ENCODE assay signal across 1 cellular context in the genomic region with DNA sequence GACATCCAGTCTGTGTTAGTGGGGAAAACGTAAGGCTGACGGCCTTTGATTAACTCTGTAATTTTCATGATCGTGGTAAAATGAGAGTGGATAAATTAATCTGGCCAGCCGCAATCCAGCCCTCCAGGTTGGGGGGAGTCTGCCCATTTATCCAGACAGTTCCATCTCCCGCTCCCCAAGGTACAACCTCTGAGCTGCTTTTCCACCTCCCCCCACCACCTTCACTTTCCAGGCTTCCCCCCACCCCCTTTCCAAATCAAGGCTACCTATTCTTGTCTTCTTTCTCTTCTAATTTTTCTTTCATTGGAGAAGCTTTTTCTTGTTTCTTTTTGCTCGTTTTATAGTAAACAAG.
TF ChIP-seq lines count a peak whose summit lies in the region.

No MANE protein-coding gene starts in this region.

TF ChIP-seq in IMR-90, 13 proteins besides CTCF, POLR2A, EP300 and RAD21:
- no peak for TF ChIP-seq SMC3 (IDR thresholded peaks at IDR 0.05; ENCODE audit: low read depth, low read length)
- TF ChIP-seq FOS (IDR thresholded peaks at IDR 0.05; ENCODE audit: low read depth, low read length) = no peak
- no peak for TF ChIP-seq NFE2L2 (IDR thresholded peaks at IDR 0.05; ENCODE audit: low read depth, low read length)
- TF ChIP-seq MXI1 (IDR thresholded peaks at IDR 0.05; ENCODE audit: borderline replicate concordance, low read depth, low read length) = no peak
- no peak for TF ChIP-seq MAZ (IDR thresholded peaks at IDR 0.05; ENCODE audit: borderline replicate concordance, low read depth, low read length)
- TF ChIP-seq BHLHE40 (IDR thresholded peaks at IDR 0.05; ENCODE audit: low read depth, low read length) = no peak
- TF ChIP-seq, protein P1, sequence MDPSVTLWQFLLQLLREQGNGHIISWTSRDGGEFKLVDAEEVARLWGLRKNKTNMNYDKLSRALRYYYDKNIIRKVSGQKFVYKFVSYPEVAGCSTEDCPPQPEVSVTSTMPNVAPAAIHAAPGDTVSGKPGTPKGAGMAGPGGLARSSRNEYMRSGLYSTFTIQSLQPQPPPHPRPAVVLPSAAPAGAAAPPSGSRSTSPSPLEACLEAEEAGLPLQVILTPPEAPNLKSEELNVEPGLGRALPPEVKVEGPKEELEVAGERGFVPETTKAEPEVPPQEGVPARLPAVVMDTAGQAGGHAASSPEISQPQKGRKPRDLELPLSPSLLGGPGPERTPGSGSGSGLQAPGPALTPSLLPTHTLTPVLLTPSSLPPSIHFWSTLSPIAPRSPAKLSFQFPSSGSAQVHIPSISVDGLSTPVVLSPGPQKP (IDR thresholded peaks at IDR 0.05; ENCODE audit: borderline replicate concordance, low read depth, low read length) = no peak
- TF ChIP-seq, protein P2, sequence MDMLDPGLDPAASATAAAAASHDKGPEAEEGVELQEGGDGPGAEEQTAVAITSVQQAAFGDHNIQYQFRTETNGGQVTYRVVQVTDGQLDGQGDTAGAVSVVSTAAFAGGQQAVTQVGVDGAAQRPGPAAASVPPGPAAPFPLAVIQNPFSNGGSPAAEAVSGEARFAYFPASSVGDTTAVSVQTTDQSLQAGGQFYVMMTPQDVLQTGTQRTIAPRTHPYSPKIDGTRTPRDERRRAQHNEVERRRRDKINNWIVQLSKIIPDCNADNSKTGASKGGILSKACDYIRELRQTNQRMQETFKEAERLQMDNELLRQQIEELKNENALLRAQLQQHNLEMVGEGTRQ (IDR thresholded peaks at IDR 0.05; ENCODE audit: low read depth, low read length) = no peak
- TF ChIP-seq RCOR1 (IDR thresholded peaks at IDR 0.05; ENCODE audit: insufficient replicate concordance, low read length) = no peak
- no peak for TF ChIP-seq CEBPB (IDR thresholded peaks at IDR 0.05; ENCODE audit: low read depth, low read length)
- TF ChIP-seq MAFK (IDR thresholded peaks at IDR 0.05; ENCODE audit: low read depth, low read length) = no peak
- no peak for TF ChIP-seq CHD1 (IDR thresholded peaks at IDR 0.05; ENCODE audit: low read depth, low read length)
- TF ChIP-seq RFX5 (IDR thresholded peaks at IDR 0.05; ENCODE audit: low read depth, low read length) = no peak
